ENCODE assay signal across 8 cellular contexts in genomic region chr11:238346-238745, GRCh38. TPM values are rescaled to one million over a fixed set of nuclear protein-coding genes. Genes with fewer than 3 reads are reported as not detected.
DNase-seq lines count a peak whose midpoint lies in the region; ATAC-seq, FAIRE-seq and TF ChIP-seq lines count a peak whose summit lies in the region.
"Not testable (repeated sequence)": the region's sequence is repeated elsewhere in the genome, so short reads cannot be mapped to it uniquely, and the experiment has no call there.
"Had no signal": no experiment of that assay in that cellular context is flagged by ENCODE, and none has a peak within 500 bp of the region (broad histone marks: within the 10 kb centered on the region; RNA-seq: fewer than 3 reads in every experiment).

No MANE protein-coding gene starts in this region.

- in situ Hi-C loops in HepG2 (cut with HindIII; ENCODE audit: extremely low pct_ligation_motif_present, low pct_unique_long_range_greater_than_20kb): not testable (repeated sequence)

- TF ChIP-seq EP300 in HepG2 (IDR thresholded peaks at IDR 0.05; ENCODE audit: low read depth in 2 of 2, low read length in 2 of 2); HepG2 (CRISPR knock-in tag; IDR thresholded peaks at IDR 0.05; ENCODE audit: borderline replicate concordance); sigmoid colon (IDR thresholded peaks at IDR 0.05): not testable (repeated sequence)

- H3K9me3 ChIP-seq in CD4-positive, alpha-beta T cell (ENCODE audit: control insufficient read depth, low read length); adipocyte (ENCODE audit: control insufficient read depth, low read length); HepG2 (ENCODE audit: low read length); sigmoid colon: not testable (repeated sequence)

- POLR2A ChIA-PET in CD4-positive, alpha-beta T cell (lab: Charles Lee): interaction anchor here (0.7 to 5.4 kb wide), 8 partner anchors 13 to 268 kb away, joined by 3 to 79 read pairs (median 10); partner anchors contain the start of genes BET1L, PGGHG, RIC8A and RNH1
- POLR2A ChIA-PET in activated B cell treated with CpG ODN at 0.5 μM for 24 hours (lab: Charles Lee): interaction anchor here (1.1 to 3.1 kb wide), 5 partner anchors 10 to 176 kb away, joined by 3 to 55 read pairs (median 3); partner anchors contain the start of genes B4GALNT4, BET1L, RIC8A and SIGIRR
- POLR2A ChIA-PET in HepG2 (lab: Yijun Ruan, JAX): not testable (repeated sequence)

- not testable (repeated sequence) for H3K4me3 ChIP-seq in KMS-11 (IDR thresholded peaks at IDR 0.05; ENCODE audit: insufficient read depth, low read depth, low read length); sigmoid colon
- H3K4me3 ChIP-seq in adipocyte (ENCODE audit: low read length) (peak overlapping the region; percentile 91), HepG2 (replicated peaks in 1 of 3; ENCODE audit: insufficient read depth in 1 of 3, low read depth in 2 of 3, low read length in 3 of 3) (peak overlapping the region in 1 of 3 experiments; percentile 91; a peak in 1 of 6 replicates)

- FAIRE-seq in HepG2 (lab: Jason Lieb, UNC): not testable (repeated sequence)

- peaks cover 64% of the 10 kb centered on the region for H3K36me3 Mint-ChIP-seq in CD4-positive, alpha-beta T cell (ENCODE audit: low read depth)
- H3K36me3 Mint-ChIP-seq in activated B cell treated with CpG ODN at 0.5 μM for 24 hours (ENCODE audit: low read depth): peaks cover 44% of the 10 kb centered on the region

- not testable (repeated sequence) for H3K9ac ChIP-seq in KMS-11
- H3K9ac ChIP-seq in adipocyte (ENCODE audit: low read length) (peak overlapping the region; percentile 91), HepG2 (ENCODE audit: insufficient read depth, low read depth, low read length) (peak overlapping the region; percentile 81; the same call in 1 of the 2 replicates)

- H3K27ac Mint-ChIP-seq in CD4-positive, alpha-beta T cell: peak overlapping the region; percentile 91
- H3K27ac Mint-ChIP-seq in activated B cell treated with CpG ODN at 0.5 μM for 24 hours: not testable (repeated sequence)

- not testable (repeated sequence) for H4K20me1 ChIP-seq in KMS-11 (ENCODE audit: insufficient read depth); HepG2 (ENCODE audit: insufficient read depth, low read length)

- H3K27ac ChIP-seq in CD4-positive, alpha-beta T cell (ENCODE audit: low read depth, low read length); KMS-11; HepG2 (ENCODE audit: extremely low read length, insufficient read depth, low read length); sigmoid colon: not testable (repeated sequence)

- not testable (repeated sequence) for TF ChIP-seq CTCF in CD4-positive, alpha-beta T cell (IDR thresholded peaks at IDR 0.05); KMS-11 (conservative IDR thresholded peaks at IDR 0.05; ENCODE audit: low read depth, low read length); activated B cell treated with CpG ODN at 0.5 μM for 24 hours (IDR thresholded peaks at IDR 0.05); HepG2 (CRISPR knock-in tag; IDR thresholded peaks at IDR 0.05); sigmoid colon (IDR thresholded peaks at IDR 0.05)

- not testable (repeated sequence) for H3K27me3 Mint-ChIP-seq in CD4-positive, alpha-beta T cell; activated B cell treated with CpG ODN at 0.5 μM for 24 hours

- H2AFZ ChIP-seq in KMS-11 (ENCODE audit: low read depth); HepG2 (ENCODE audit: low read length): not testable (repeated sequence)

- CTCF ChIA-PET in CD4-positive, alpha-beta T cell (lab: Charles Lee): interaction anchor here (1.7 to 2.5 kb wide), 2 partner anchors 13 to 79 kb away, joined by 4 to 11 read pairs; no protein-coding TSS in a partner anchor
- CTCF ChIA-PET in activated B cell treated with CpG ODN at 0.5 μM for 24 hours (lab: Charles Lee): interaction anchor here (1.0 to 1.8 kb wide), 2 partner anchors 12 to 66 kb away, joined by 3 to 9 read pairs; no protein-coding TSS in a partner anchor
- CTCF ChIA-PET in HepG2 (lab: Yijun Ruan, JAX; ENCODE audit: low intra/inter-chr PET ratio, low total read pairs): not testable (repeated sequence)

- H3K4me1 ChIP-seq in KMS-11 (ENCODE audit: low read depth, poor library complexity, severe bottlenecking) (peaks cover 26% of the 10 kb centered on the region), adipocyte (ENCODE audit: control insufficient read depth, insufficient read depth, low read length) (peaks cover 15% of the 10 kb centered on the region), HepG2 (ENCODE audit: insufficient read depth, low read length) (peaks cover 34% of the 10 kb centered on the region), sigmoid colon (peaks cover 0 to 30% (median 25%) of the 10 kb centered on the region in 4 donors)

- H3K9me3 Mint-ChIP-seq in CD4-positive, alpha-beta T cell; activated B cell treated with CpG ODN at 0.5 μM for 24 hours: not testable (repeated sequence)

- H3K4me2 ChIP-seq in KMS-11: peak overlapping the region; percentile 88
- H3K4me2 ChIP-seq in HepG2 (ENCODE audit: low read depth, low read length): peak overlapping the region; percentile 99

- not testable (repeated sequence) for TF ChIP-seq POLR2A in HepG2 (IDR thresholded peaks at IDR 0.05; ENCODE audit: insufficient read depth in 1 of 2, low read depth in 2 of 2, low read length in 2 of 2); sigmoid colon (IDR thresholded peaks at IDR 0.05)

- H3K79me2 ChIP-seq in KMS-11 (ENCODE audit: insufficient read depth, low read depth): peaks cover 45% of the 10 kb centered on the region
- H3K79me2 ChIP-seq in HepG2 (ENCODE audit: insufficient read depth, low read length): peaks cover 27% of the 10 kb centered on the region

- WGBS in HepG2 (ENCODE audit: low lambda C conversion rate): 81% methylated on average over 7 of the region's 7 CpGs
- 90 to 91% methylated on average over 7 of the region's 7 CpGs for WGBS in sigmoid colon, 2 donors

- not testable (repeated sequence) for ATAC-seq in CD4-positive, alpha-beta T cell (ENCODE audit: poor library complexity); activated B cell treated with CpG ODN at 0.5 μM for 24 hours (ENCODE audit: low read depth); HepG2

- peak overlapping the region; percentile 100 for H3K4me3 Mint-ChIP-seq in CD4-positive, alpha-beta T cell
- H3K4me3 Mint-ChIP-seq in activated B cell treated with CpG ODN at 0.5 μM for 24 hours: peak overlapping the region; percentile 98

- intact Hi-C loops in CD4-positive, alpha-beta T cell (cut with DNase I, micrococcal nuclease): loop anchor here (1.0 to 10.0 kb wide), 4 partner anchors 29 to 566 kb away; partner anchors contain the start of genes PGGHG (in 1 of the 2), PIDD1 (in 1 of the 2) and RPLP2 (in 1 of the 2)
- intact Hi-C loops in activated B cell treated with CpG ODN at 0.5 μM for 24 hours (cut with micrococcal nuclease) (loop anchor here (5.0 kb wide), 1 partner anchor 49 kb away; the partner anchor contains the start of gene PGGHG), sigmoid colon (cut with DNase I) (loop anchor here (5.0 to 10.0 kb wide), 2 partner anchors 69 to 296 kb away; partner anchors contain the start of genes HRAS, IFITM2 and LRRC56)
- intact Hi-C loops in HepG2 (cut with micrococcal nuclease; ENCODE audit: unreplicated experiment): not testable (repeated sequence)

- not testable (repeated sequence) for TF ChIP-seq RAD21 in HepG2 (CRISPR knock-in tag; IDR thresholded peaks at IDR 0.05)

- H3K4me1 Mint-ChIP-seq in CD4-positive, alpha-beta T cell (ENCODE audit: low read depth): peaks cover 63% of the 10 kb centered on the region
- peaks cover 40% of the 10 kb centered on the region for H3K4me1 Mint-ChIP-seq in activated B cell treated with CpG ODN at 0.5 μM for 24 hours

- not testable (repeated sequence) for DNase-seq in CD4-positive, alpha-beta T cell; activated B cell treated with CpG ODN at 0.5 μM for 24 hours; adipocyte (ENCODE audit: low read depth); HepG2 (ENCODE audit: low spot score)
- peak; percentile 47 for DNase-seq in sigmoid colon

- BruUV-seq in HepG2 (replicated peaks; lab: Mats Ljungman, UMichigan): not testable (repeated sequence)

- not testable (repeated sequence) for H3K27me3 ChIP-seq in CD4-positive, alpha-beta T cell (ENCODE audit: control insufficient read depth, insufficient read depth, low read length); KMS-11 (ENCODE audit: insufficient read depth, low read depth); adipocyte (replicated peaks; ENCODE audit: control insufficient read depth, insufficient read depth, low read length); HepG2 (ENCODE audit: control insufficient read depth in 1 of 2, insufficient read depth in 2 of 2, low read length in 2 of 2); sigmoid colon

- H3K36me3 ChIP-seq in KMS-11 (ENCODE audit: insufficient read depth): not testable (repeated sequence)
- H3K36me3 ChIP-seq in adipocyte (ENCODE audit: control insufficient read depth, insufficient read depth, low read length, severe bottlenecking) (peaks cover 32% of the 10 kb centered on the region), HepG2 (replicated peaks in 1 of 2; ENCODE audit: control insufficient read depth in 1 of 2, insufficient read depth in 2 of 2, low read length in 2 of 2) (peaks cover 3 to 25% of the 10 kb centered on the region in 2 experiments; a peak in 4 of 5 replicates), sigmoid colon (peaks cover 0 to 45% (median 3%) of the 10 kb centered on the region in 4 donors)

RNA-seq across cellular contexts. Expression of gene PSMD13, which starts 1.6 kb away (rescaled TPM):
- total RNA-seq in CD4-positive, alpha-beta T cell: 10 to 100 TPM; 56.9 to 57.8 TPM
- total RNA-seq in activated B cell treated with CpG ODN at 0.5 μM for 24 hours (147 and 149 TPM in 2 replicates), HepG2 (2016; rRNA removed; fragmentation: Illumina TruSeq; extraction: Trizol) (117 and 172 TPM in 2 replicates), sigmoid colon (100 to 1,000 TPM in 2 of 4 donors, 10 to 100 TPM in 2; 86.2 to 118 (median 99.3) TPM)
- 23.5 and 27.8 TPM in 2 replicates for total RNA-seq in HepG2 (2016; cell fraction: cytosol; rRNA removed; fragmentation: Illumina TruSeq; extraction: Trizol; ENCODE audit: low read depth)
- total RNA-seq in HepG2 (2016; cell fraction: insoluble cytoplasmic fraction; rRNA removed; fragmentation: Illumina TruSeq; extraction: Trizol): 119 and 174 TPM in 2 replicates
- total RNA-seq in HepG2 (2016; cell fraction: membrane; rRNA removed; fragmentation: Illumina TruSeq; extraction: Trizol): 34.7 and 39.6 TPM in 2 replicates
- 57.8 and 58.4 TPM in 2 replicates for total RNA-seq in HepG2 (2016; cell fraction: nucleus; rRNA removed; fragmentation: Illumina TruSeq; extraction: Trizol)
- polyA plus RNA-seq in HepG2 (2011; rRNA removed) (78.5 and 83.0 TPM in 2 replicates), sigmoid colon (100 to 1,000 TPM; 111 to 180 (median 138) TPM)
- 85.7 and 91.7 TPM in 2 replicates for polyA plus RNA-seq in HepG2 (2011; cell fraction: cytosol; rRNA removed)
- polyA plus RNA-seq in HepG2 (2011; cell fraction: nucleus; rRNA removed): 55.6 and 67.0 TPM in 2 replicates
- 61.4 and 66.9 TPM in 2 replicates for polyA plus RNA-seq in HepG2 (2012)
- polyA plus RNA-seq in HepG2 (2016; cell fraction: cytosol; fragmentation: Illumina TruSeq; extraction: Trizol; ENCODE audit: low read depth): 17.8 and 18.9 TPM in 2 replicates
- 134 and 147 TPM in 2 replicates for polyA plus RNA-seq in HepG2 (2016; cell fraction: insoluble cytoplasmic fraction; fragmentation: Illumina TruSeq; extraction: Trizol; ENCODE audit: low read depth)
- 24.1 and 26.8 TPM in 2 replicates for polyA plus RNA-seq in HepG2 (2016; cell fraction: membrane; fragmentation: Illumina TruSeq; extraction: Trizol; ENCODE audit: low read depth)
- 102 and 107 TPM in 2 replicates for polyA plus RNA-seq in HepG2 (2016; cell fraction: nucleus; fragmentation: Illumina TruSeq; extraction: Trizol; ENCODE audit: insufficient read depth, low read depth)
- polyA minus RNA-seq in HepG2 (2011; rRNA and poly(A)+ RNA removed; ENCODE audit: low replicate concordance): 52.2 and 63.9 TPM in 2 replicates
- 23.7 and 24.1 TPM in 2 replicates for polyA minus RNA-seq in HepG2 (2011; cell fraction: cytosol; rRNA and poly(A)+ RNA removed)
- polyA minus RNA-seq in HepG2 (2011; cell fraction: nucleus; rRNA and poly(A)+ RNA removed): 29.9 and 34.1 TPM in 2 replicates

RNA-seq across cellular contexts. Expression of gene SIRT3, which starts 2.2 kb away (rescaled TPM):
- 10 to 100 TPM; 16.4 to 18.0 TPM for total RNA-seq in CD4-positive, alpha-beta T cell
- total RNA-seq in activated B cell treated with CpG ODN at 0.5 μM for 24 hours: 21.8 and 23.0 TPM in 2 replicates
- 12.9 and 15.1 TPM in 2 replicates for total RNA-seq in HepG2 (2016; rRNA removed; fragmentation: Illumina TruSeq; extraction: Trizol)
- total RNA-seq in HepG2 (2016; cell fraction: cytosol; rRNA removed; fragmentation: Illumina TruSeq; extraction: Trizol; ENCODE audit: low read depth): 4.3 and 4.7 TPM in 2 replicates
- 12.6 and 15.2 TPM in 2 replicates for total RNA-seq in HepG2 (2016; cell fraction: insoluble cytoplasmic fraction; rRNA removed; fragmentation: Illumina TruSeq; extraction: Trizol)
- 7.0 and 8.3 TPM in 2 replicates for total RNA-seq in HepG2 (2016; cell fraction: membrane; rRNA removed; fragmentation: Illumina TruSeq; extraction: Trizol)
- total RNA-seq in HepG2 (2016; cell fraction: nucleus; rRNA removed; fragmentation: Illumina TruSeq; extraction: Trizol): 11.1 and 12.1 TPM in 2 replicates
- polyA plus RNA-seq in HepG2 (2011; rRNA removed): 18.2 and 19.0 TPM in 2 replicates
- polyA plus RNA-seq in HepG2 (2011; cell fraction: cytosol; rRNA removed): 16.5 and 17.1 TPM in 2 replicates
- polyA plus RNA-seq in HepG2 (2011; cell fraction: nucleus; rRNA removed): 39.8 and 57.2 TPM in 2 replicates
- 16.8 and 22.4 TPM in 2 replicates for polyA plus RNA-seq in HepG2 (2012)
- 3.1 TPM in 2 replicates for polyA plus RNA-seq in HepG2 (2016; cell fraction: cytosol; fragmentation: Illumina TruSeq; extraction: Trizol; ENCODE audit: low read depth)
- 15.2 and 18.2 TPM in 2 replicates for polyA plus RNA-seq in HepG2 (2016; cell fraction: insoluble cytoplasmic fraction; fragmentation: Illumina TruSeq; extraction: Trizol; ENCODE audit: low read depth)
- polyA plus RNA-seq in HepG2 (2016; cell fraction: membrane; fragmentation: Illumina TruSeq; extraction: Trizol; ENCODE audit: low read depth): 6.2 and 6.5 TPM in 2 replicates
- polyA plus RNA-seq in HepG2 (2016; cell fraction: nucleus; fragmentation: Illumina TruSeq; extraction: Trizol; ENCODE audit: insufficient read depth, low read depth): 43.9 and 44.8 TPM in 2 replicates
- polyA minus RNA-seq in HepG2 (2011; rRNA and poly(A)+ RNA removed; ENCODE audit: low replicate concordance): 12.3 and 25.8 TPM in 2 replicates
- 6.1 and 7.0 TPM in 2 replicates for polyA minus RNA-seq in HepG2 (2011; cell fraction: cytosol; rRNA and poly(A)+ RNA removed)
- polyA minus RNA-seq in HepG2 (2011; cell fraction: nucleus; rRNA and poly(A)+ RNA removed): 15.4 and 20.0 TPM in 2 replicates
- 10 to 100 TPM in 3 of 4 donors, 1 to 10 TPM in 1; 6.4 to 12.5 (median 11.5) TPM for total RNA-seq in sigmoid colon
- 10 to 100 TPM in 2 of 3 donors, 1 to 10 TPM in 1; 9.6 to 21.0 (median 12.5) TPM for polyA plus RNA-seq in sigmoid colon

RNA-seq across cellular contexts. Expression of gene RIC8A, which starts 30.8 kb away (rescaled TPM):
- 100 to 1,000 TPM in 1 of 2 experiments, 10 to 100 TPM in 1; 99.6 to 104 TPM for total RNA-seq in CD4-positive, alpha-beta T cell
- 108 and 114 TPM in 2 replicates for total RNA-seq in activated B cell treated with CpG ODN at 0.5 μM for 24 hours
- total RNA-seq in HepG2 (2016; rRNA removed; fragmentation: Illumina TruSeq; extraction: Trizol): 62.1 and 65.0 TPM in 2 replicates
- total RNA-seq in HepG2 (2016; cell fraction: cytosol; rRNA removed; fragmentation: Illumina TruSeq; extraction: Trizol; ENCODE audit: low read depth): 21.7 and 29.0 TPM in 2 replicates
- total RNA-seq in HepG2 (2016; cell fraction: insoluble cytoplasmic fraction; rRNA removed; fragmentation: Illumina TruSeq; extraction: Trizol): 55.5 and 60.4 TPM in 2 replicates
- 36.9 and 43.2 TPM in 2 replicates for total RNA-seq in HepG2 (2016; cell fraction: membrane; rRNA removed; fragmentation: Illumina TruSeq; extraction: Trizol)
- total RNA-seq in HepG2 (2016; cell fraction: nucleus; rRNA removed; fragmentation: Illumina TruSeq; extraction: Trizol): 37.1 and 38.2 TPM in 2 replicates
- polyA plus RNA-seq in HepG2 (2011; rRNA removed): 63.8 and 84.3 TPM in 2 replicates
- 47.5 and 48.4 TPM in 2 replicates for polyA plus RNA-seq in HepG2 (2011; cell fraction: cytosol; rRNA removed)
- 143 and 165 TPM in 2 replicates for polyA plus RNA-seq in HepG2 (2011; cell fraction: nucleus; rRNA removed)
- 24.6 and 31.6 TPM in 2 replicates for polyA plus RNA-seq in HepG2 (2012)
- polyA plus RNA-seq in HepG2 (2016; cell fraction: cytosol; fragmentation: Illumina TruSeq; extraction: Trizol; ENCODE audit: low read depth): 10.5 and 10.6 TPM in 2 replicates
- polyA plus RNA-seq in HepG2 (2016; cell fraction: insoluble cytoplasmic fraction; fragmentation: Illumina TruSeq; extraction: Trizol; ENCODE audit: low read depth): 53.7 and 58.5 TPM in 2 replicates
- polyA plus RNA-seq in HepG2 (2016; cell fraction: membrane; fragmentation: Illumina TruSeq; extraction: Trizol; ENCODE audit: low read depth): 26.8 and 29.3 TPM in 2 replicates
- polyA plus RNA-seq in HepG2 (2016; cell fraction: nucleus; fragmentation: Illumina TruSeq; extraction: Trizol; ENCODE audit: insufficient read depth, low read depth): 68.0 and 76.5 TPM in 2 replicates
- 155 and 191 TPM in 2 replicates for polyA minus RNA-seq in HepG2 (2011; rRNA and poly(A)+ RNA removed; ENCODE audit: low replicate concordance)
- 24.9 and 36.3 TPM in 2 replicates for polyA minus RNA-seq in HepG2 (2011; cell fraction: cytosol; rRNA and poly(A)+ RNA removed)
- 47.4 and 55.1 TPM in 2 replicates for polyA minus RNA-seq in HepG2 (2011; cell fraction: nucleus; rRNA and poly(A)+ RNA removed)
- 100 to 1,000 TPM in 1 of 4 donors, 10 to 100 TPM in 3; 73.7 to 103 (median 86.8) TPM for total RNA-seq in sigmoid colon
- 10 to 100 TPM; 39.6 to 69.1 (median 47.9) TPM for polyA plus RNA-seq in sigmoid colon

RNA-seq across cellular contexts. Expression of gene BET1L, which starts 31.1 kb away (rescaled TPM):
- total RNA-seq in CD4-positive, alpha-beta T cell: 10 to 100 TPM; 69.5 to 72.7 TPM
- 44.2 and 47.0 TPM in 2 replicates for total RNA-seq in activated B cell treated with CpG ODN at 0.5 μM for 24 hours
- total RNA-seq in HepG2 (2016; rRNA removed; fragmentation: Illumina TruSeq; extraction: Trizol): 26.2 and 27.3 TPM in 2 replicates
- 12.4 and 15.5 TPM in 2 replicates for total RNA-seq in HepG2 (2016; cell fraction: cytosol; rRNA removed; fragmentation: Illumina TruSeq; extraction: Trizol; ENCODE audit: low read depth)
- total RNA-seq in HepG2 (2016; cell fraction: insoluble cytoplasmic fraction; rRNA removed; fragmentation: Illumina TruSeq; extraction: Trizol): 25.7 and 25.9 TPM in 2 replicates
- 28.2 and 33.2 TPM in 2 replicates for total RNA-seq in HepG2 (2016; cell fraction: membrane; rRNA removed; fragmentation: Illumina TruSeq; extraction: Trizol)
- total RNA-seq in HepG2 (2016; cell fraction: nucleus; rRNA removed; fragmentation: Illumina TruSeq; extraction: Trizol): 21.6 and 23.3 TPM in 2 replicates
- 59.6 and 62.3 TPM in 2 replicates for polyA plus RNA-seq in HepG2 (2011; rRNA removed)
- 56.2 and 64.1 TPM in 2 replicates for polyA plus RNA-seq in HepG2 (2011; cell fraction: cytosol; rRNA removed)
- 79.4 and 81.9 TPM in 2 replicates for polyA plus RNA-seq in HepG2 (2011; cell fraction: nucleus; rRNA removed)
- polyA plus RNA-seq in HepG2 (2012): 26.9 and 27.4 TPM in 2 replicates
- 14.0 and 16.4 TPM in 2 replicates for polyA plus RNA-seq in HepG2 (2016; cell fraction: cytosol; fragmentation: Illumina TruSeq; extraction: Trizol; ENCODE audit: low read depth)
- polyA plus RNA-seq in HepG2 (2016; cell fraction: insoluble cytoplasmic fraction; fragmentation: Illumina TruSeq; extraction: Trizol; ENCODE audit: low read depth): 36.2 and 45.0 TPM in 2 replicates
- polyA plus RNA-seq in HepG2 (2016; cell fraction: membrane; fragmentation: Illumina TruSeq; extraction: Trizol; ENCODE audit: low read depth): 37.8 and 37.9 TPM in 2 replicates
- 43.9 and 46.1 TPM in 2 replicates for polyA plus RNA-seq in HepG2 (2016; cell fraction: nucleus; fragmentation: Illumina TruSeq; extraction: Trizol; ENCODE audit: insufficient read depth, low read depth)
- polyA minus RNA-seq in HepG2 (2011; rRNA and poly(A)+ RNA removed; ENCODE audit: low replicate concordance): 46.5 and 151 TPM in 2 replicates
- 19.7 and 22.1 TPM in 2 replicates for polyA minus RNA-seq in HepG2 (2011; cell fraction: cytosol; rRNA and poly(A)+ RNA removed)
- 61.4 and 63.9 TPM in 2 replicates for polyA minus RNA-seq in HepG2 (2011; cell fraction: nucleus; rRNA and poly(A)+ RNA removed)
- total RNA-seq in sigmoid colon: 10 to 100 TPM; 22.8 to 29.6 (median 23.8) TPM
- polyA plus RNA-seq in sigmoid colon: 10 to 100 TPM; 33.8 to 48.1 (median 39.0) TPM

RNA-seq across cellular contexts. Expression of gene NLRP6, which starts 39.9 kb away (rescaled TPM):
- total RNA-seq in CD4-positive, alpha-beta T cell: 10 to 100 TPM; 14.4 to 14.7 TPM
- total RNA-seq in activated B cell treated with CpG ODN at 0.5 μM for 24 hours (0.46 and 0.64 TPM in 2 replicates), HepG2 (2016; rRNA removed; fragmentation: Illumina TruSeq; extraction: Trizol) (not detected in 2 replicates), sigmoid colon (1 to 10 TPM in 2 of 4 donors, under 1 TPM in 1, not detected in 1; 0.33 to 2.5 (median 1.6) TPM)
- not detected in 2 replicates for total RNA-seq in HepG2 (2016; cell fraction: cytosol; rRNA removed; fragmentation: Illumina TruSeq; extraction: Trizol; ENCODE audit: low read depth)
- not detected in 2 replicates for total RNA-seq in HepG2 (2016; cell fraction: insoluble cytoplasmic fraction; rRNA removed; fragmentation: Illumina TruSeq; extraction: Trizol)
- not detected in 2 replicates for total RNA-seq in HepG2 (2016; cell fraction: membrane; rRNA removed; fragmentation: Illumina TruSeq; extraction: Trizol)
- not detected in 2 replicates for total RNA-seq in HepG2 (2016; cell fraction: nucleus; rRNA removed; fragmentation: Illumina TruSeq; extraction: Trizol)
- polyA plus RNA-seq in HepG2 (2011; rRNA removed) (not detected in 2 replicates), sigmoid colon (1 to 10 TPM in 1 of 3 donors, not detected in 2; 3.3 TPM)
- polyA plus RNA-seq in HepG2 (2011; cell fraction: cytosol; rRNA removed): not detected in 2 replicates
- not detected in 2 replicates for polyA plus RNA-seq in HepG2 (2011; cell fraction: nucleus; rRNA removed)
- polyA plus RNA-seq in HepG2 (2012): not detected in 2 replicates
- polyA plus RNA-seq in HepG2 (2016; cell fraction: cytosol; fragmentation: Illumina TruSeq; extraction: Trizol; ENCODE audit: low read depth): not detected in 2 replicates
- polyA plus RNA-seq in HepG2 (2016; cell fraction: insoluble cytoplasmic fraction; fragmentation: Illumina TruSeq; extraction: Trizol; ENCODE audit: low read depth): not detected in 2 replicates
- polyA plus RNA-seq in HepG2 (2016; cell fraction: membrane; fragmentation: Illumina TruSeq; extraction: Trizol; ENCODE audit: low read depth): not detected in 2 replicates
- not detected in 2 replicates for polyA plus RNA-seq in HepG2 (2016; cell fraction: nucleus; fragmentation: Illumina TruSeq; extraction: Trizol; ENCODE audit: insufficient read depth, low read depth)
- polyA minus RNA-seq in HepG2 (2011; rRNA and poly(A)+ RNA removed; ENCODE audit: low replicate concordance): not detected in 2 replicates
- polyA minus RNA-seq in HepG2 (2011; cell fraction: cytosol; rRNA and poly(A)+ RNA removed): not detected in 2 replicates
- not detected in 2 replicates for polyA minus RNA-seq in HepG2 (2011; cell fraction: nucleus; rRNA and poly(A)+ RNA removed)
- total RNA-seq: frontal cortex, HT1080 had no signal
